10 cellular contexts compared by ENCODE assay signal in genomic region chr1:59678809-59679228, GRCh38.
DNase-seq lines count a peak whose midpoint lies in the region; ATAC-seq and TF ChIP-seq lines count a peak whose summit lies in the region.
"Had no signal": no experiment of that assay in that cellular context is flagged by ENCODE, and none has a peak within 500 bp of the region (broad histone marks: within the 10 kb centered on the region; RNA-seq: fewer than 3 reads in every experiment).

No MANE protein-coding gene starts in this region.

- H4K20me1 ChIP-seq in HCT116 (ENCODE audit: insufficient read depth) (no peaks in the 10 kb centered on the region), smooth muscle cell (ENCODE audit: low read depth) (no peaks in the 10 kb centered on the region)

- peak overlapping the region; percentile 30 for H3K4me2 ChIP-seq in HCT116 (ENCODE audit: low read length)
- H3K4me2 ChIP-seq in smooth muscle cell = peak overlapping the region; percentile 70

- POLR2A ChIA-PET in HCT116 (lab: Charles Lee) = no interaction called here

- H3K36me3 ChIP-seq in HCT116 (ENCODE audit: control insufficient read depth in 1 of 2, insufficient read depth in 2 of 2, low read length in 2 of 2) = no peaks in the 10 kb centered on the region
- no peaks in the 10 kb centered on the region for H3K36me3 ChIP-seq in smooth muscle cell (ENCODE audit: low read depth)
- no peaks in the 10 kb centered on the region for H3K36me3 ChIP-seq in HAP-1 (replicated peaks)
- H3K36me3 ChIP-seq: stomach had no signal

- RAD21 ChIA-PET in HCT116 (lab: Charles Lee; ENCODE audit: low non-redundant PET in 1 of 2, low total read pairs in 2 of 2, uncharacterized antibody in 2 of 2, unreplicated experiment in 2 of 2) = no interaction called here

- H3K9me2 ChIP-seq in HCT116 (ENCODE audit: insufficient read depth) = no peaks in the 10 kb centered on the region

- H3K9ac ChIP-seq in HCT116 (ENCODE audit: low read length) = no peak overlapping the region
- no peak overlapping the region for H3K9ac ChIP-seq in smooth muscle cell (ENCODE audit: low read depth)

- H3K27me3 ChIP-seq in HCT116 (ENCODE audit: insufficient read depth, low read length) = no peaks in the 10 kb centered on the region
- H3K27me3 ChIP-seq in smooth muscle cell (ENCODE audit: low read depth) = no peaks in the 10 kb centered on the region
- H3K27me3 ChIP-seq in HAP-1 (ENCODE audit: low read depth) = no peaks in the 10 kb centered on the region
- H3K27me3 ChIP-seq: stomach had no signal

- TF ChIP-seq CTCF in HCT116 (IDR thresholded peaks at IDR 0.05 in 2 of 3, conservative IDR thresholded peaks at IDR 0.05 in 1 of 3; ENCODE audit: borderline replicate concordance in 1 of 3, insufficient read depth in 1 of 3, low read depth in 2 of 3, low read length in 2 of 3) (no peak), fibroblast of the aortic adventitia (IDR thresholded peaks at IDR 0.05; ENCODE audit: insufficient read depth, low read length) (no peak), smooth muscle cell (IDR thresholded peaks at IDR 0.05; ENCODE audit: borderline replicate concordance, insufficient read depth, poor library complexity, severe bottlenecking) (no peak)

- peaks cover 0 to 17% of the 10 kb centered on the region in 2 experiments; a peak in 3 of 4 replicates for H3K4me1 ChIP-seq in HCT116 (ENCODE audit: control insufficient read depth in 1 of 2, insufficient read depth in 2 of 2, low read length in 2 of 2)
- H3K4me1 ChIP-seq in smooth muscle cell (ENCODE audit: low read depth) = peaks cover 64% of the 10 kb centered on the region
- peaks cover 19% of the 10 kb centered on the region for H3K4me1 ChIP-seq in HAP-1

- no peaks in the 10 kb centered on the region for H3K79me2 ChIP-seq in HCT116 (ENCODE audit: insufficient read depth, low read length)
- H3K79me2 ChIP-seq in smooth muscle cell (ENCODE audit: low read depth) = no peaks in the 10 kb centered on the region

- H3K9me3 ChIP-seq in HCT116 (ENCODE audit: control insufficient read depth in 1 of 2, insufficient read depth in 1 of 2, low read depth in 1 of 2, low read length in 2 of 2) = no peaks in the 10 kb centered on the region; a peak in 1 of 4 replicates
- H3K9me3 ChIP-seq in smooth muscle cell (replicated peaks; ENCODE audit: low read depth) = no peaks in the 10 kb centered on the region
- no peaks in the 10 kb centered on the region for H3K9me3 ChIP-seq in HAP-1
- H3K9me3 ChIP-seq: stomach had no signal

- H3K4me3 ChIP-seq in HCT116 (replicated peaks in 1 of 2; ENCODE audit: low read depth in 1 of 2, low read length in 2 of 2) = no peak overlapping the region
- no peak overlapping the region for H3K4me3 ChIP-seq in fibroblast of the aortic adventitia (ENCODE audit: low read depth, low read length)
- no peak overlapping the region for H3K4me3 ChIP-seq in smooth muscle cell
- H3K4me3 ChIP-seq in HAP-1 = no peak overlapping the region
- H3K4me3 ChIP-seq: stomach had no signal

- 2% methylated on average over 2 of the region's 2 CpGs for WGBS in smooth muscle cell (ENCODE audit: low lambda C conversion rate)

- no peak overlapping the region for H3K27ac ChIP-seq in HCT116 (ENCODE audit: low read depth, low read length)
- H3K27ac ChIP-seq in smooth muscle cell (ENCODE audit: low read depth) = peak overlapping the region; percentile 61

- no peak for TF ChIP-seq RAD21 in HCT116 (IDR thresholded peaks at IDR 0.05; ENCODE audit: low read depth)

- no peak for TF ChIP-seq POLR2A in HCT116 (IDR thresholded peaks at IDR 0.05; ENCODE audit: borderline replicate concordance, extremely low read depth, insufficient read depth, insufficient read length)

- in situ Hi-C loops in HAP-1 (cut with MboI; ENCODE audit: low sequenced_read_pairs) = no loop called here

- peak; percentile 28 for DNase-seq in HCT116 (ENCODE audit: low read depth, low spot score)
- DNase-seq in SK-N-DZ (ENCODE audit: low spot score) = peak; percentile 28
- DNase-seq in fibroblast of the aortic adventitia (ENCODE audit: low read depth) = peak; percentile 88
- no peak for DNase-seq in smooth muscle cell (lab: John Stamatoyannopoulos, UW; ENCODE audit: unreplicated experiment)
- no peak for DNase-seq in HAP-1 (ENCODE audit: low spot score in 2 of 2)
- DNase-seq in activated CD4-positive, alpha-beta T cell treated with anti-CD3 and anti-CD28 coated beads for 4 hours = no peak
- DNase-seq in Ammon's horn (ENCODE audit: low spot score) = no peak
- DNase-seq: nucleus accumbens, stomach had no signal

- H3F3A ChIP-seq in smooth muscle cell (ENCODE audit: low read depth) = peaks cover 4% of the 10 kb centered on the region

- CTCF ChIA-PET in HCT116 (lab: Charles Lee) = no interaction called here

- BruUV-seq in HCT116 (replicated peaks; lab: Mats Ljungman, UMichigan) = no TSS peak

- peak; percentile 85 for ATAC-seq in HCT116
- no peak for ATAC-seq in GM19455 (IDR thresholded peaks at IDR 0.05; ENCODE audit: unreplicated experiment)

- H2AFZ ChIP-seq in HCT116 (ENCODE audit: low read depth, low read length, poor library complexity, severe bottlenecking) = no peak overlapping the region
- H2AFZ ChIP-seq in smooth muscle cell (ENCODE audit: low read depth) = no peak overlapping the region

- intact Hi-C loops in HCT116 (cut with micrococcal nuclease) = loop anchor here (10.0 kb wide), 1 partner anchor 254 kb away; no protein-coding TSS in a partner anchor

TF ChIP-seq in HCT116, 20 proteins besides CTCF, POLR2A, EP300 and RAD21 (continues in another document):
- TF ChIP-seq MAX (IDR thresholded peaks at IDR 0.05) (0 out of 2 replicates have a peak, but pooled peaks have one; percentile 31), EGR1 (IDR thresholded peaks at IDR 0.05; ENCODE audit: low read depth) (no peak), ELF1 (IDR thresholded peaks at IDR 0.05; ENCODE audit: borderline replicate concordance, low read depth) (no peak), YY1 (IDR thresholded peaks at IDR 0.05; ENCODE audit: extremely low read depth, insufficient replicate concordance, low read depth, low read length) (no peak), JUND (IDR thresholded peaks at IDR 0.05) (0 out of 2 replicates have a peak, but pooled peaks have one; percentile 16), EZH2phosphoT487 (IDR thresholded peaks at IDR 0.05; ENCODE audit: borderline replicate concordance) (no peak), SRF (IDR thresholded peaks at IDR 0.05; ENCODE audit: low read depth) (no peak), SIN3A (IDR thresholded peaks at IDR 0.05; ENCODE audit: low read depth) (no peak), ATF3 (IDR thresholded peaks at IDR 0.05) (no peak), REST (IDR thresholded peaks at IDR 0.05; ENCODE audit: low read depth) (no peak), ZNF274 (IDR thresholded peaks at IDR 0.05; ENCODE audit: low read depth, low read length) (no peak), FOSL1 (IDR thresholded peaks at IDR 0.05; ENCODE audit: low read depth) (0 out of 2 replicates have a peak, but pooled peaks have one; percentile 18), POLR2AphosphoS5 (IDR thresholded peaks at IDR 0.05; ENCODE audit: low read depth, low read length) (no peak), EZH2 (IDR thresholded peaks at IDR 0.05) (no peak), SP1 (IDR thresholded peaks at IDR 0.05; ENCODE audit: low read depth) (no peak), TCF7L2 (IDR thresholded peaks at IDR 0.05; ENCODE audit: borderline replicate concordance, extremely low read depth, insufficient read depth, insufficient read length) (no peak), CBX3 (IDR thresholded peaks at IDR 0.05; ENCODE audit: low read depth) (no peak)

Comparison
In these comparisons a context has a peak if more than half of its experiments do, and no peak if none do; other contexts are left out.
1. DNase-seq: peak in HCT116 (single experiment), SK-N-DZ (single experiment) and fibroblast of the aortic adventitia (single experiment); none in smooth muscle cell (single experiment), HAP-1 (0 of 2), activated CD4-positive, alpha-beta T cell treated with anti-CD3 and anti-CD28 coated beads for 4 hours (0 of 2) and Ammon's horn (single experiment).